8 cellular contexts compared by ENCODE assay signal in the genomic region with DNA sequence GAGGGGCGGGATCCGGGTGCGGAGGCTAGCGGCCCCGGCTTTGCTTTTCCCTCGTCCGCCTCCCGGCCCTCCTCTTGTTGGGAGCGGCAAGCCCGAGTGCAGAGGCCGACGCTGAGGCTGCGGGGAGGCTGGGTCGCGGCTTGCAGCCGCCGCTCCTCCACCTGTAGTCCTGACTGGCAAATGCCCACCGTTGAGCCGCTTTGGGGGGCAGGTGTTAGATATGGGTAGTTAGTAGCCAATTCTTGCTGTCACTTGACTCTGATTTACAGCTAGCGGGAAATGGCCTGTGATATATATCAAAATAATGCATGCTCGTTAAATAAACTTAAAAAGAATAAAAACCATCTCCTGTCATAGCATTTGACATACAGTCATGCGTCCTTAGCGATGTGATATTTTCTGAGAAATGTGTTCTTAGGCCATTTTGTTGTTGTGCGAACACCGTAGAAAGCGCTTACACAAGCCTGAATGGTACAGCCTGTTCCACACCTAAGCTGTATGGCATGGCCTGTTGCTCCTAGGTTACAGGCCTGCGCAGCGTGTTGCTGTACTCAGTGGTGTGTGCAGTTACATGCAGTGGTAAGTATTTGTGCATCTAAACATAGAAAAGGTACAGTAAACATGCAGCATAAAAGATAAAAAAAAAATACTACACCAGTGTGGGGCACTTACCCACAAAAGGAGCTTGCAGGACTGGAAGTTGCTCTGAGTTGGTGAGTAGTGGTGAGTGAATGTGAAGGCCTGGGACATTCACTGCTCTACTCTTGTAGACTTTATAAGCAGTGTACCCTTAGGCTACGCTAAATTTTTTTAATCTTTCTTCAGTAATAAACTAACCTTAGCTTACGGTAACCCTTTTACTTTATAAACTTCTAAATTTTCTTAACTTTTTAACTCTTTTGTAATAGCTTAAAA. TPM values are rescaled to one million over a fixed set of nuclear protein-coding genes. Genes with fewer than 3 reads are reported as not detected.
DNase-seq lines count a peak whose midpoint lies in the region; ATAC-seq and TF ChIP-seq lines count a peak whose summit lies in the region.

No MANE protein-coding gene starts in this region.

- H3K36me3 Mint-ChIP-seq in endodermal cell (ENCODE audit: low read depth): peaks cover 7% of the 10 kb centered on the region

- no peaks in the 10 kb centered on the region for H3K27me3 Mint-ChIP-seq in endodermal cell (ENCODE audit: insufficient read depth)

- H3K36me3 ChIP-seq in endodermal cell (ENCODE audit: control insufficient read depth, insufficient read depth, low read length) (peaks cover 29% of the 10 kb centered on the region), mucosa of descending colon (ENCODE audit: low read depth) (no peaks in the 10 kb centered on the region), upper lobe of right lung (peaks cover 23% of the 10 kb centered on the region)

- intact Hi-C loops in mucosa of descending colon (cut with DNase I, micrococcal nuclease) (loop anchor here in 1 of 2 donors (10.0 kb wide), 1 partner anchor 102 kb away; no protein-coding TSS in a partner anchor), upper lobe of right lung (cut with DNase I) (no loop called here)

- H3K4me3 ChIP-seq in endodermal cell (ENCODE audit: low read length): peak overlapping the region; percentile 95
- H3K4me3 ChIP-seq in mucosa of descending colon: peak overlapping the region; percentile 92
- H3K4me3 ChIP-seq in upper lobe of right lung: peak overlapping the region; percentile 93

- H3K4me1 ChIP-seq in endodermal cell (ENCODE audit: control insufficient read depth, insufficient read depth, low read length) (no peaks in the 10 kb centered on the region), mucosa of descending colon (ENCODE audit: low read depth) (peaks cover 19% of the 10 kb centered on the region), upper lobe of right lung (peaks cover 15% of the 10 kb centered on the region)

- peak overlapping the region; percentile 82 for H3K27ac Mint-ChIP-seq in endodermal cell

- peaks cover 3% of the 10 kb centered on the region for H3K9me3 Mint-ChIP-seq in endodermal cell

- H3K9me3 ChIP-seq in endodermal cell (ENCODE audit: control insufficient read depth, low read length): no peaks in the 10 kb centered on the region
- no peaks in the 10 kb centered on the region for H3K9me3 ChIP-seq in mucosa of descending colon
- no peaks in the 10 kb centered on the region for H3K9me3 ChIP-seq in upper lobe of right lung

- ATAC-seq in HG02885 (IDR thresholded peaks at IDR 0.05; ENCODE audit: poor library complexity, unreplicated experiment) (peak; percentile 35), mucosa of descending colon (peak; percentile 71), upper lobe of right lung (peak; percentile 55)

- DNase-seq in G401 (ENCODE audit: low spot score) (peak; percentile 48), T-helper 2 cell (peak in 3 of 5 experiments; percentile 1 to 82 (median 6)), endodermal cell (peak; percentile 63), mucosa of descending colon (peak; percentile 43 to 79 (median 55)), upper lobe of right lung (no peak), globus pallidus (ENCODE audit: low spot score) (no peak), C1 segment of cervical spinal cord (lab: John Stamatoyannopoulos, UW) (no peak)

- no peaks in the 10 kb centered on the region for H3K27me3 ChIP-seq in endodermal cell (ENCODE audit: control insufficient read depth, insufficient read depth, low read length, poor library complexity, severe bottlenecking)
- H3K27me3 ChIP-seq in upper lobe of right lung: no peaks in the 10 kb centered on the region

- WGBS in endodermal cell (ENCODE audit: insufficient coverage in 1 of 2, insufficient read length in 1 of 2), 2 experiments: 13 to 42% methylated on average over 6 to 30 of the region's 30 CpGs

- H3K27ac ChIP-seq in endodermal cell (ENCODE audit: low read depth, low read length) (peak overlapping the region; percentile 80), upper lobe of right lung (peak overlapping the region; percentile 97)

- H3K4me3 Mint-ChIP-seq in endodermal cell: peak overlapping the region; percentile 81

- in situ Hi-C loops in G401 (cut with HindIII; ENCODE audit: low sequenced_read_pairs): no loop called here

- peak overlapping the region; percentile 78 for H3K9ac ChIP-seq in endodermal cell (ENCODE audit: extremely low read depth, low read length, poor library complexity, severe bottlenecking)

- peaks cover 3% of the 10 kb centered on the region for H3K4me1 Mint-ChIP-seq in endodermal cell

- TF ChIP-seq CTCF in endodermal cell (conservative IDR thresholded peaks at IDR 0.05) (no peak), mucosa of descending colon (IDR thresholded peaks at IDR 0.05) (no peak), upper lobe of right lung (IDR thresholded peaks at IDR 0.05) (no peak)

RNA-seq across cellular contexts. Expression of gene CAPN7, which starts 0.9 kb away (rescaled TPM):
- 17.1 and 26.9 TPM in 2 replicates for total RNA-seq in G401 (2014; rRNA removed; shearing (Covaris generic))
- total RNA-seq in endodermal cell (10 to 100 TPM; 32.6 to 41.2 TPM), mucosa of descending colon (10 to 100 TPM; 26.8 to 56.5 (median 44.9) TPM), upper lobe of right lung (45.1 TPM)
- polyA plus RNA-seq in endodermal cell (2013, experiment 1 of 2): 30.8 TPM
- 26.2 TPM for polyA plus RNA-seq in endodermal cell (2013, experiment 2 of 2)

Comparison
In these comparisons a context has a peak if more than half of its experiments do, and no peak if none do; other contexts are left out.
1. DNase-seq: peak in G401 (single experiment), T-helper 2 cell (3 of 5), endodermal cell (single experiment) and mucosa of descending colon (3 of 3); none in upper lobe of right lung (single experiment), globus pallidus (single experiment) and C1 segment of cervical spinal cord (0 of 14).
2. Peak in every context shown above with its lines, with median percentiles within 50 percentile points of each other: ATAC-seq and H3K4me3 ChIP-seq.